In the genomic region with DNA sequence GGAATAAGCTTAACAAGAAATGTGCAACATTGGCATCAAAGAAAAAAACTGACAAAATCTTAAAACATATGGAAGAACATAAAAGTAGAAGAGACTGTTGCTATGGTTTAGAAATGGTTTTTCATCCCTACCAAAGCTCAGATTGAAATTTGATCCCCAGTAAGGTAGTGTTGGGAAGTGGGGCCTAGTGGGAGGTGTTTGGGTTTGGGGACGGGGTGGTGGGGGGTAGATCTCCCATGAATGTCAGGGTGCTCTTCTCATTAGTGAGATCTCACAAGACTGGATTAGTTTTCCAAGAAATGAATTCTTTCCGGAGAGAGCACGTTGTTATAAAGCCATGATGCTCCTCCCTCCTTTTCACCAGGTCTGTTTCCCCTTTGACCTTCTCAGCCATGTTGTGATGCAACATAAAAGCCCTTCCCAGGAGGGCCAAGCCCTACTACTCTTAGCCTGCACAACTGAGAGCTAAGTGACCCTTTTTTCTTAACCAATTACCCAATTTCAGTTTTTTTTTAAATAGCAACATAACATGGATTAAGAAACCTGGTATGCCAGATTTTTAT, we compare ENCODE assay signal across 2 cellular contexts.
A peak's percentile ranks its signal among the peaks of the same experiment; 100 is the strongest.
TF ChIP-seq lines count a peak whose summit lies in the region.

No MANE protein-coding gene starts in this region.

TF ChIP-seq in GM23338, 12 proteins besides CTCF, POLR2A, EP300 and RAD21 (continues in another document):
- TF ChIP-seq JUNB (IDR thresholded peaks at IDR 0.05; ENCODE audit: unreplicated experiment), result no peak
- TF ChIP-seq REST (IDR thresholded peaks at IDR 0.05; ENCODE audit: unreplicated experiment), result no peak
- no peak for TF ChIP-seq ETS1 (IDR thresholded peaks at IDR 0.05)
- TF ChIP-seq, protein P1, sequence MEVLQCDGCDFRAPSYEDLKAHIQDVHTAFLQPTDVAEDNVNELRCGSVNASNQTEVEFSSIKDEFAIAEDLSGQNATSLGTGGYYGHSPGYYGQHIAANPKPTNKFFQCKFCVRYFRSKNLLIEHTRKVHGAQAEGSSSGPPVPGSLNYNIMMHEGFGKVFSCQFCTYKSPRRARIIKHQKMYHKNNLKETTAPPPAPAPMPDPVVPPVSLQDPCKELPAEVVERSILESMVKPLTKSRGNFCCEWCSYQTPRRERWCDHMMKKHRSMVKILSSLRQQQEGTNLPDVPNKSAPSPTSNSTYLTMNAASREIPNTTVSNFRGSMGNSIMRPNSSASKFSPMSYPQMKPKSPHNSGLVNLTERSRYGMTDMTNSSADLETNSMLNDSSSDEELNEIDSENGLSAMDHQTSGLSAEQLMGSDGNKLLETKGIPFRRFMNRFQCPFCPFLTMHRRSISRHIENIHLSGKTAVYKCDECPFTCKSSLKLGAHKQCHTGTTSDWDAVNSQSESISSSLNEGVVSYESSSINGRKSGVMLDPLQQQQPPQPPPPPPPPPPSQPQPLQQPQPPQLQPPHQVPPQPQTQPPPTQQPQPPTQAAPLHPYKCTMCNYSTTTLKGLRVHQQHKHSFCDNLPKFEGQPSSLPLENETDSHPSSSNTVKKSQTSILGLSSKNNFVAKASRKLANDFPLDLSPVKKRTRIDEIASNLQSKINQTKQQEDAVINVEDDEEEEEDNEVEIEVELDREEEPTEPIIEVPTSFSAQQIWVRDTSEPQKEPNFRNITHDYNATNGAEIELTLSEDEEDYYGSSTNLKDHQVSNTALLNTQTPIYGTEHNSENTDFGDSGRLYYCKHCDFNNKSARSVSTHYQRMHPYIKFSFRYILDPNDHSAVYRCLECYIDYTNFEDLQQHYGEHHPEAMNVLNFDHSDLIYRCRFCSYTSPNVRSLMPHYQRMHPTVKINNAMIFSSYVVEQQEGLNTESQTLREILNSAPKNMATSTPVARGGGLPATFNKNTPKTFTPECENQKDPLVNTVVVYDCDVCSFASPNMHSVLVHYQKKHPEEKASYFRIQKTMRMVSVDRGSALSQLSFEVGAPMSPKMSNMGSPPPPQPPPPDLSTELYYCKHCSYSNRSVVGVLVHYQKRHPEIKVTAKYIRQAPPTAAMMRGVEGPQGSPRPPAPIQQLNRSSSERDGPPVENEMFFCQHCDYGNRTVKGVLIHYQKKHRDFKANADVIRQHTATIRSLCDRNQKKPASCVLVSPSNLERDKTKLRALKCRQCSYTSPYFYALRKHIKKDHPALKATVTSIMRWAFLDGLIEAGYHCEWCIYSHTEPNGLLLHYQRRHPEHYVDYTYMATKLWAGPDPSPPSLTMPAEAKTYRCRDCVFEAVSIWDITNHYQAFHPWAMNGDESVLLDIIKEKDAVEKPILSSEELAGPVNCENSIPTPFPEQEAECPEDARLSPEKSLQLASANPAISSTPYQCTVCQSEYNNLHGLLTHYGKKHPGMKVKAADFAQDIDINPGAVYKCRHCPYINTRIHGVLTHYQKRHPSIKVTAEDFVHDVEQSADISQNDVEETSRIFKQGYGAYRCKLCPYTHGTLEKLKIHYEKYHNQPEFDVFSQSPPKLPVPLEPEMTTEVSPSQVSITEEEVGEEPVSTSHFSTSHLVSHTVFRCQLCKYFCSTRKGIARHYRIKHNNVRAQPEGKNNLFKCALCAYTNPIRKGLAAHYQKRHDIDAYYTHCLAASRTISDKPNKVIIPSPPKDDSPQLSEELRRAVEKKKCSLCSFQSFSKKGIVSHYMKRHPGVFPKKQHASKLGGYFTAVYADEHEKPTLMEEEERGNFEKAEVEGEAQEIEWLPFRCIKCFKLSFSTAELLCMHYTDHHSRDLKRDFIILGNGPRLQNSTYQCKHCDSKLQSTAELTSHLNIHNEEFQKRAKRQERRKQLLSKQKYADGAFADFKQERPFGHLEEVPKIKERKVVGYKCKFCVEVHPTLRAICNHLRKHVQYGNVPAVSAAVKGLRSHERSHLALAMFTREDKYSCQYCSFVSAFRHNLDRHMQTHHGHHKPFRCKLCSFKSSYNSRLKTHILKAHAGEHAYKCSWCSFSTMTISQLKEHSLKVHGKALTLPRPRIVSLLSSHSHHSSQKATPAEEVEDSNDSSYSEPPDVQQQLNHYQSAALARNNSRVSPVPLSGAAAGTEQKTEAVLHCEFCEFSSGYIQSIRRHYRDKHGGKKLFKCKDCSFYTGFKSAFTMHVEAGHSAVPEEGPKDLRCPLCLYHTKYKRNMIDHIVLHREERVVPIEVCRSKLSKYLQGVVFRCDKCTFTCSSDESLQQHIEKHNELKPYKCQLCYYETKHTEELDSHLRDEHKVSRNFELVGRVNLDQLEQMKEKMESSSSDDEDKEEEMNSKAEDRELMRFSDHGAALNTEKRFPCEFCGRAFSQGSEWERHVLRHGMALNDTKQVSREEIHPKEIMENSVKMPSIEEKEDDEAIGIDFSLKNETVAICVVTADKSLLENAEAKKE (CRISPR knock-in tag; IDR thresholded peaks at IDR 0.05), result 0 out of 2 replicates have a peak, but pooled peaks have one; percentile 27
- no peak for TF ChIP-seq NANOG (IDR thresholded peaks at IDR 0.05; ENCODE audit: borderline replicate concordance)
- no peak for TF ChIP-seq ZNF331 (CRISPR knock-in tag; IDR thresholded peaks at IDR 0.05; ENCODE audit: low read depth)
- TF ChIP-seq POLR2AphosphoS5 (IDR thresholded peaks at IDR 0.05; ENCODE audit: low read depth), result no peak
- TF ChIP-seq EZH2phosphoT487 (IDR thresholded peaks at IDR 0.05; ENCODE audit: unreplicated experiment), result no peak

TF ChIP-seq in H1, 55 proteins besides CTCF, POLR2A, EP300 and RAD21:
- TF ChIP-seq NRF1 (IDR thresholded peaks at IDR 0.05; ENCODE audit: low read depth, low read length) (no peak), CEBPB (IDR thresholded peaks at IDR 0.05; ENCODE audit: low read depth, low read length) (peak; percentile 91), POLR2AphosphoS5 (IDR thresholded peaks at IDR 0.05; ENCODE audit: low read depth, low read length) (peak; percentile 34; the same call in 1 of the 2 replicates), CREB1 (IDR thresholded peaks at IDR 0.05) (no peak), YY1 (IDR thresholded peaks at IDR 0.05; ENCODE audit: low read depth, low read length) (peak; percentile 78)
TF ChIP-seq in H1: peak in this region for 3.
